Comparison of ENCODE assay signal across 10 cellular contexts in genomic region chr15:55627730-55628368, GRCh38. TPM values are rescaled to one million over a fixed set of nuclear protein-coding genes. Genes with fewer than 3 reads are reported as not detected.
A peak's percentile ranks its signal among the peaks of the same experiment; 100 is the strongest.
DNase-seq lines count a peak whose midpoint lies in the region; ATAC-seq, FAIRE-seq and TF ChIP-seq lines count a peak whose summit lies in the region.
"Had no signal": no experiment of that assay in that cellular context is flagged by ENCODE, and none has a peak within 500 bp of the region (broad histone marks: within the 10 kb centered on the region; RNA-seq: fewer than 3 reads in every experiment).

No MANE protein-coding gene starts in this region.

- H3K36me3 Mint-ChIP-seq in activated naive CD8-positive, alpha-beta T cell treated with anti-CD3 and anti-CD28 coated beads for 36 hours: no peaks in the 10 kb centered on the region

- H3K4me3 Mint-ChIP-seq in activated naive CD8-positive, alpha-beta T cell treated with anti-CD3 and anti-CD28 coated beads for 36 hours: no peak overlapping the region

- H3K4me1 Mint-ChIP-seq in activated naive CD8-positive, alpha-beta T cell treated with anti-CD3 and anti-CD28 coated beads for 36 hours: no peaks in the 10 kb centered on the region

- ATAC-seq in SK-N-SH treated with all-trans-retinoic acid at 6 μM for 48 hours: peak; percentile 95
- no peak for ATAC-seq in Right ventricle myocardium inferior

- no peak overlapping the region for H3K27ac Mint-ChIP-seq in activated naive CD8-positive, alpha-beta T cell treated with anti-CD3 and anti-CD28 coated beads for 36 hours

- intact Hi-C loops in Right ventricle myocardium inferior (cut with DNase I): no loop called here

- FAIRE-seq in urothelium cell line (lab: Jason Lieb, UNC): no peak

- H3K9me3 Mint-ChIP-seq in activated naive CD8-positive, alpha-beta T cell treated with anti-CD3 and anti-CD28 coated beads for 36 hours: no peaks in the 10 kb centered on the region

- no peaks in the 10 kb centered on the region for H3K27me3 Mint-ChIP-seq in activated naive CD8-positive, alpha-beta T cell treated with anti-CD3 and anti-CD28 coated beads for 36 hours

- peak; percentile 12 for DNase-seq in activated CD4-positive, alpha-beta T cell treated with anti-CD3 and anti-CD28 coated beads for 48 hours
- no peak for DNase-seq in activated CD4-positive, alpha-beta T cell treated with anti-CD3 and anti-CD28 coated beads for 1 hour
- DNase-seq in glomerular endothelial cell (ENCODE audit: extremely low read depth, low read depth, low spot score) (peak; percentile 45), urothelium cell line (ENCODE audit: low spot score) (peak; percentile 82), Right ventricle myocardium inferior (ENCODE audit: missing footprints) (no peak), pons (ENCODE audit: low spot score) (no peak)
- no peak for DNase-seq in activated naive CD8-positive, alpha-beta T cell treated with anti-CD3 and anti-CD28 coated beads for 36 hours
- DNase-seq: glutamatergic neuron, NCI-H187 had no signal

TF ChIP-seq in SK-N-SH treated with all-trans-retinoic acid at 6 μM for 48 hours, 23 proteins besides CTCF, POLR2A, EP300 and RAD21:
- TF ChIP-seq PATZ1 (CRISPR knock-in tag; IDR thresholded peaks at IDR 0.05; ENCODE audit: borderline replicate concordance): no peak
- TF ChIP-seq BACH2 (CRISPR knock-in tag; IDR thresholded peaks at IDR 0.05; ENCODE audit: borderline replicate concordance): no peak
- TF ChIP-seq CREB5 (CRISPR knock-in tag; IDR thresholded peaks at IDR 0.05; ENCODE audit: low read depth): no peak
- no peak for TF ChIP-seq ARNTL (CRISPR knock-in tag; IDR thresholded peaks at IDR 0.05; ENCODE audit: borderline replicate concordance, low read depth)
- no peak for TF ChIP-seq ZNF565 (CRISPR knock-in tag; conservative IDR thresholded peaks at IDR 0.05; ENCODE audit: low read depth)
- no peak for TF ChIP-seq CSRNP3 (CRISPR knock-in tag; IDR thresholded peaks at IDR 0.05)
- no peak for TF ChIP-seq POU6F1 (CRISPR knock-in tag; IDR thresholded peaks at IDR 0.05; ENCODE audit: borderline replicate concordance, low read depth)
- TF ChIP-seq SNAI2 (CRISPR knock-in tag; IDR thresholded peaks at IDR 0.05): no peak
- TF ChIP-seq ZFP3 (CRISPR knock-in tag; IDR thresholded peaks at IDR 0.05): no peak
- TF ChIP-seq ZNF70 (CRISPR knock-in tag; IDR thresholded peaks at IDR 0.05): no peak
- no peak for TF ChIP-seq TSHZ2 (CRISPR knock-in tag; IDR thresholded peaks at IDR 0.05)
- TF ChIP-seq CSDC2 (CRISPR knock-in tag; IDR thresholded peaks at IDR 0.05): no peak
- TF ChIP-seq ZC3H10 (CRISPR knock-in tag; IDR thresholded peaks at IDR 0.05): no peak
- no peak for TF ChIP-seq GLIS3 (CRISPR knock-in tag; IDR thresholded peaks at IDR 0.05)
- no peak for TF ChIP-seq ESRRG (CRISPR knock-in tag; IDR thresholded peaks at IDR 0.05)
- TF ChIP-seq TCF4 (CRISPR knock-in tag; IDR thresholded peaks at IDR 0.05; ENCODE audit: borderline replicate concordance): no peak
- TF ChIP-seq TOX (CRISPR knock-in tag; IDR thresholded peaks at IDR 0.05; ENCODE audit: borderline replicate concordance): no peak
- TF ChIP-seq ZFP30 (CRISPR knock-in tag; IDR thresholded peaks at IDR 0.05): no peak

RNA-seq across cellular contexts. Expression of gene PYGO1, which starts 39.7 kb away (rescaled TPM):
- total RNA-seq in glomerular endothelial cell: 2.2 and 4.7 TPM in 2 replicates
- total RNA-seq in activated naive CD8-positive, alpha-beta T cell treated with anti-CD3 and anti-CD28 coated beads for 36 hours: not detected
- 6.7 TPM for total RNA-seq in Right ventricle myocardium inferior

Comparison
In these comparisons a context has a peak if more than half of its experiments do, and no peak if none do; other contexts are left out.
1. DNase-seq: peak in activated CD4-positive, alpha-beta T cell treated with anti-CD3 and anti-CD28 coated beads for 48 hours (single experiment), glomerular endothelial cell (single experiment) and urothelium cell line (single experiment); none in activated CD4-positive, alpha-beta T cell treated with anti-CD3 and anti-CD28 coated beads for 1 hour (single experiment), activated naive CD8-positive, alpha-beta T cell treated with anti-CD3 and anti-CD28 coated beads for 36 hours (single experiment), Right ventricle myocardium inferior (single experiment) and pons (single experiment).